In genomic region chr11:130872102-130872501, GRCh38 we compare ENCODE assay signal across 28 cellular contexts. TPM values are rescaled to one million over a fixed set of nuclear protein-coding genes. Genes with fewer than 3 reads are reported as not detected.
DNase-seq lines count a peak whose midpoint lies in the region; ATAC-seq and TF ChIP-seq lines count a peak whose summit lies in the region.
"Had no signal": no experiment of that assay in that cellular context is flagged by ENCODE, and none has a peak within 500 bp of the region (broad histone marks: within the 10 kb centered on the region; RNA-seq: fewer than 3 reads in every experiment).

No MANE protein-coding gene starts in this region.

- H3K36me3 ChIP-seq in gastroesophageal sphincter: peaks cover 0 to 73% of the 10 kb centered on the region in 2 donors

- TF ChIP-seq CTCF in gastroesophageal sphincter (IDR thresholded peaks at IDR 0.05): no peak

- TF ChIP-seq POLR2A in gastroesophageal sphincter (IDR thresholded peaks at IDR 0.05): no peak

- H3K27ac ChIP-seq in angular gyrus (ENCODE audit: low read depth, low read length): peak overlapping the region; percentile 91
- peak overlapping the region; percentile 15 to 42 (median 36) for H3K27ac ChIP-seq in gastroesophageal sphincter
- peak overlapping the region; percentile 58 for H3K27ac ChIP-seq in substantia nigra (ENCODE audit: low read depth, low read length, poor library complexity, severe bottlenecking)
- H3K27ac ChIP-seq: BLaER1, Peyer's patch, right lobe of liver had no signal

- H3K9me3 ChIP-seq in gastroesophageal sphincter: no peaks in the 10 kb centered on the region
- H3K9me3 ChIP-seq: BLaER1, Peyer's patch, right lobe of liver, SJSA1, stomach, upper lobe of right lung had no signal

- no peaks in the 10 kb centered on the region for H3K27me3 ChIP-seq in gastroesophageal sphincter
- H3K27me3 ChIP-seq: BLaER1, Peyer's patch, right lobe of liver, SJSA1, stomach, upper lobe of right lung had no signal

- no peak for TF ChIP-seq EP300 in gastroesophageal sphincter (IDR thresholded peaks at IDR 0.05)

- DNase-seq in myocyte (ENCODE audit: low read depth) (peak; percentile 43), substantia nigra (lab: John Stamatoyannopoulos, UW) (no peak), NCI-H2029 (lab: John Stamatoyannopoulos, UW) (no peak)
- DNase-seq: activated CD4-positive, alpha-beta T cell treated with anti-CD3 and anti-CD28 coated beads for 1 hour; activated CD8-positive, alpha-beta T cell treated with anti-CD3 and anti-CD28 coated beads for 36 hours; activated effector memory CD4-positive, alpha-beta T cell treated with anti-CD3 and anti-CD28 coated beads, Interleukin-2, amount 50 U/mL, for 16 hours; activated naive CD8-positive, alpha-beta T cell treated with anti-CD3 and anti-CD28 coated beads, Interleukin-2, amount 10 ng/mL, durations not matched to agents 7 days and 5 days; COR-L47; DMS79 treated with DMSO at 0.1 percent for 48 hours; H9; mesendoderm; MV-4-11; naive thymus-derived CD8-positive, alpha-beta T cell; NCI-H2171 treated with DMSO at 0.1 percent for 48 hours; NCI-H524 treated with DMSO at 0.1 percent for 48 hours; occipital lobe; Peyer's patch; right lobe of liver; stomach; T-cell; upper lobe of right lung had no signal

- ATAC-seq in gastroesophageal sphincter (no peak), GM18867 (IDR thresholded peaks at IDR 0.05; ENCODE audit: unreplicated experiment) (no peak), GM21360 (IDR thresholded peaks at IDR 0.05; ENCODE audit: unreplicated experiment) (no peak)
- ATAC-seq: activated CD8-positive, alpha-beta T cell treated with anti-CD3 and anti-CD28 coated beads for 36 hours; GM12878; naive thymus-derived CD8-positive, alpha-beta T cell; right lobe of liver; T-cell; upper lobe of right lung had no signal

- H3K4me1 ChIP-seq in gastroesophageal sphincter: peaks cover 0 to 28% (median 2%) of the 10 kb centered on the region in 3 donors
- H3K4me1 ChIP-seq: BLaER1, Peyer's patch, right lobe of liver, upper lobe of right lung had no signal

- WGBS in gastroesophageal sphincter (ENCODE audit: low coverage in 1 of 2), 2 donors: 59 to 72% methylated on average over 5 of the region's 5 CpGs

- H3K4me3 ChIP-seq in gastroesophageal sphincter: no peak overlapping the region
- H3K4me3 ChIP-seq: BLaER1, GM12878, Peyer's patch, right lobe of liver, SJSA1, stomach, upper lobe of right lung had no signal

RNA-seq across cellular contexts. Expression of gene SNX19, which starts 44.2 kb away (rescaled TPM):
- total RNA-seq in gastroesophageal sphincter (100 to 1,000 TPM; 110 to 131 (median 119) TPM), myocyte (134 and 143 TPM in 2 replicates)
- polyA plus RNA-seq in myocyte (2012): 53.9 TPM

Comparison
In these comparisons a context has a peak if more than half of its experiments do, and no peak if none do; other contexts are left out.
1. H3K27ac ChIP-seq: peak in every context shown above with its lines; median percentile 91 in angular gyrus; 58 in substantia nigra; 36 in gastroesophageal sphincter.